In genomic region chr10:71597821-71598498, GRCh38 we compare ENCODE assay signal across 8 cellular contexts.
DNase-seq lines count a peak whose midpoint lies in the region; ATAC-seq and TF ChIP-seq lines count a peak whose summit lies in the region.

No MANE protein-coding gene starts in this region.

- peak overlapping the region; percentile 28 to 90 (median 73) for H3K27ac ChIP-seq in BLaER1 treated with 17β-estradiol and CSF1 and Interleukin-3, amounts not matched to agents 10 nM and 100 nM
- H3K27ac ChIP-seq in neuronal stem cell (replicated peaks; ENCODE audit: low read length) = no peak overlapping the region

- H3K9me3 Mint-ChIP-seq in endothelial cell (ENCODE audit: unreplicated experiment) = no peaks in the 10 kb centered on the region

- no peaks in the 10 kb centered on the region for H3K36me3 ChIP-seq in BLaER1 treated with 17β-estradiol and CSF1 and Interleukin-3, amounts not matched to agents 10 nM and 100 nM
- no peaks in the 10 kb centered on the region for H3K36me3 ChIP-seq in neuronal stem cell (replicated peaks in 1 of 2; ENCODE audit: control insufficient read depth in 2 of 2, insufficient read depth in 2 of 2, low read length in 2 of 2)

- H3K4me3 Mint-ChIP-seq in endothelial cell (ENCODE audit: unreplicated experiment) = no peak overlapping the region

- no peak overlapping the region for H2BK5ac ChIP-seq in neuronal stem cell (ENCODE audit: low read length)

- no peak overlapping the region for H2BK120ac ChIP-seq in neuronal stem cell (ENCODE audit: low read depth, low read length)

- no peaks in the 10 kb centered on the region for H3K79me1 ChIP-seq in neuronal stem cell (ENCODE audit: low read depth, low read length)

- H3K23ac ChIP-seq in neuronal stem cell (ENCODE audit: low read depth, low read length, poor library complexity) = no peak overlapping the region

- H3K4me1 ChIP-seq in BLaER1 treated with 17β-estradiol and CSF1 and Interleukin-3, amounts not matched to agents 10 nM and 100 nM = peaks cover 42 to 93% (median 53%) of the 10 kb centered on the region in 10 experiments
- peaks cover 0 to 4% of the 10 kb centered on the region in 2 donors for H3K4me1 ChIP-seq in neuronal stem cell (ENCODE audit: control insufficient read depth in 2 of 2, insufficient read depth in 1 of 2, low read depth in 1 of 2, low read length in 2 of 2)

- no peaks in the 10 kb centered on the region for H3K9me3 ChIP-seq in BLaER1 treated with 17β-estradiol and CSF1 and Interleukin-3, amounts not matched to agents 10 nM and 100 nM (replicated peaks in 1 of 11)
- no peaks in the 10 kb centered on the region for H3K9me3 ChIP-seq in neuronal stem cell (replicated peaks in 1 of 2; ENCODE audit: control insufficient read depth in 2 of 2, insufficient read depth in 1 of 2, low read depth in 1 of 2, low read length in 2 of 2)

- H2BK12ac ChIP-seq in neuronal stem cell (ENCODE audit: low read length) = no peak overlapping the region

- H3K27me3 ChIP-seq in BLaER1 treated with 17β-estradiol and CSF1 and Interleukin-3, amounts not matched to agents 10 nM and 100 nM = no peaks in the 10 kb centered on the region
- no peaks in the 10 kb centered on the region for H3K27me3 ChIP-seq in neuronal stem cell (ENCODE audit: control insufficient read depth in 3 of 3, insufficient read depth in 3 of 3, low read depth in 1 of 3, low read length in 3 of 3)

- no peaks in the 10 kb centered on the region for H4K20me1 ChIP-seq in BLaER1 treated with 17β-estradiol and CSF1 and Interleukin-3, amounts not matched to agents 10 nM and 100 nM

- peak overlapping the region in 8 of 11 experiments; percentile 21 to 75 (median 56); a peak in 15 of 22 replicates for H3K9ac ChIP-seq in BLaER1 treated with 17β-estradiol and CSF1 and Interleukin-3, amounts not matched to agents 10 nM and 100 nM
- H3K9ac ChIP-seq in neuronal stem cell (ENCODE audit: low read depth, low read length, poor library complexity) = no peak overlapping the region

- no peak overlapping the region for H2AK5ac ChIP-seq in neuronal stem cell (ENCODE audit: low read depth, low read length)

- peak overlapping the region; percentile 4 for H3K14ac ChIP-seq in neuronal stem cell (ENCODE audit: low read length)

- peaks cover 8% of the 10 kb centered on the region for H3K27me3 Mint-ChIP-seq in endothelial cell (ENCODE audit: unreplicated experiment)

- H2AFZ ChIP-seq in neuronal stem cell (ENCODE audit: low read length) = no peak overlapping the region

- DNase-seq in NOMO-1 treated with DMSO at 0.1 percent for 48 hours (lab: John Stamatoyannopoulos, UW; ENCODE audit: unreplicated experiment) = peak; percentile 84
- DNase-seq in neuronal stem cell (ENCODE audit: low spot score) = no peak
- DNase-seq in NCI-H1694 treated with DMSO at 0.1 percent for 48 hours (lab: John Stamatoyannopoulos, UW) = no peak
- no peak for DNase-seq in endothelial cell (ENCODE audit: low spot score)

- H3K36me3 Mint-ChIP-seq in endothelial cell (ENCODE audit: low read depth, unreplicated experiment) = no peaks in the 10 kb centered on the region

- peak overlapping the region; percentile 40 to 88 (median 65) for H3K4me2 ChIP-seq in BLaER1 treated with 17β-estradiol and CSF1 and Interleukin-3, amounts not matched to agents 10 nM and 100 nM
- H3K4me2 ChIP-seq in neuronal stem cell (ENCODE audit: insufficient read depth, low read length, poor library complexity, severe bottlenecking) = no peak overlapping the region

- H4K8ac ChIP-seq in neuronal stem cell (ENCODE audit: low read depth, low read length) = no peak overlapping the region

- no peak overlapping the region for H3K27ac Mint-ChIP-seq in endothelial cell (ENCODE audit: unreplicated experiment)

- TF ChIP-seq CTCF in endothelial cell (IDR thresholded peaks at IDR 0.05; ENCODE audit: unreplicated experiment) = no peak

- WGBS in neuronal stem cell (ENCODE audit: extremely low coverage in 2 of 2, insufficient read length in 2 of 2, insufficient replicate concordance in 1 of 2), 2 donors = no CpG with 5 or more reads among the region's 12 CpGs

- peak; percentile 58 for ATAC-seq in esophagus mucosa
- no peak for ATAC-seq in GM19463 (IDR thresholded peaks at IDR 0.05; ENCODE audit: unreplicated experiment)
- no peak for ATAC-seq in HG03097 (IDR thresholded peaks at IDR 0.05; ENCODE audit: low FRiP score, unreplicated experiment)

- no peak overlapping the region for H4K91ac ChIP-seq in neuronal stem cell (ENCODE audit: low read depth, low read length, poor library complexity)

- H3K18ac ChIP-seq in neuronal stem cell (ENCODE audit: low read length) = no peak overlapping the region

- peak overlapping the region; percentile 16 for H2BK15ac ChIP-seq in neuronal stem cell (ENCODE audit: low read length)

- no peaks in the 10 kb centered on the region for H3K4me1 Mint-ChIP-seq in endothelial cell (ENCODE audit: unreplicated experiment)

- no peak overlapping the region for H3K4ac ChIP-seq in neuronal stem cell (ENCODE audit: low read length)

- peak overlapping the region in 1 of 10 experiments; percentile 16; a peak in 1 of 20 replicates for H3K4me3 ChIP-seq in BLaER1 treated with 17β-estradiol and CSF1 and Interleukin-3, amounts not matched to agents 10 nM and 100 nM
- no peak overlapping the region for H3K4me3 ChIP-seq in neuronal stem cell (ENCODE audit: low read length in 2 of 2)
